In genomic region chr1:173475564-173476196, GRCh38 we compare ENCODE assay signal across 8 cellular contexts. TPM values are rescaled to one million over a fixed set of nuclear protein-coding genes. Genes with fewer than 3 reads are reported as not detected.
DNase-seq lines count a peak whose midpoint lies in the region; ATAC-seq and TF ChIP-seq lines count a peak whose summit lies in the region.

No MANE protein-coding gene starts in this region.

- H3K27ac Mint-ChIP-seq in HFFc6: peak overlapping the region; percentile 98
- peak overlapping the region; percentile 49 for H3K27ac Mint-ChIP-seq in activated T-cell treated with anti-CD3 and anti-CD28 coated beads, Interleukin-2, amount 50 U/mL, for 72 hours
- H3K27ac Mint-ChIP-seq in glutamatergic neuron (ENCODE audit: unreplicated experiment): no peak overlapping the region

- peak overlapping the region; percentile 85 for H3K4me3 Mint-ChIP-seq in HFFc6
- peak overlapping the region; percentile 81 to 88 for H3K4me3 Mint-ChIP-seq in activated T-cell treated with anti-CD3 and anti-CD28 coated beads, Interleukin-2, amount 50 U/mL, for 72 hours
- peak overlapping the region; percentile 88 for H3K4me3 Mint-ChIP-seq in glutamatergic neuron (ENCODE audit: unreplicated experiment)

- H3K4me3 ChIP-seq in skeletal muscle satellite cell (ENCODE audit: low read length): peak overlapping the region; percentile 88

- peak overlapping the region; percentile 86 for H3K9ac ChIP-seq in skeletal muscle satellite cell (ENCODE audit: low read depth, low read length)

- peaks cover 42% of the 10 kb centered on the region for H3K36me3 Mint-ChIP-seq in HFFc6 (ENCODE audit: low read depth)
- peaks cover 11 to 15% of the 10 kb centered on the region in 2 donors for H3K36me3 Mint-ChIP-seq in activated T-cell treated with anti-CD3 and anti-CD28 coated beads, Interleukin-2, amount 50 U/mL, for 72 hours (ENCODE audit: insufficient read depth in 2 of 2)
- H3K36me3 Mint-ChIP-seq in glutamatergic neuron (ENCODE audit: unreplicated experiment): peaks cover 7% of the 10 kb centered on the region

- peaks cover 55% of the 10 kb centered on the region for H3K4me1 ChIP-seq in skeletal muscle satellite cell (ENCODE audit: control insufficient read depth, insufficient read depth, low read length)

- no peaks in the 10 kb centered on the region for H3K9me3 ChIP-seq in skeletal muscle satellite cell (replicated peaks; ENCODE audit: low read length)

- ATAC-seq in activated T-cell treated with anti-CD3 and anti-CD28 coated beads, Interleukin-2, amount 50 U/mL, for 72 hours (replicated peaks in 1 of 2): peak; percentile 31 to 48
- ATAC-seq in HG02852 (IDR thresholded peaks at IDR 0.05; ENCODE audit: unreplicated experiment): no peak
- ATAC-seq in GM21576 (IDR thresholded peaks at IDR 0.05; ENCODE audit: unreplicated experiment): no peak
- no peak for ATAC-seq in HG03175 (IDR thresholded peaks at IDR 0.05; ENCODE audit: unreplicated experiment)

- H3K4me2 ChIP-seq in skeletal muscle satellite cell (ENCODE audit: low read length): peak overlapping the region; percentile 96

- TF ChIP-seq CTCF in HFFc6 (IDR thresholded peaks at IDR 0.05): no peak
- TF ChIP-seq CTCF in glutamatergic neuron (IDR thresholded peaks at IDR 0.05; ENCODE audit: partially characterized antibody, unreplicated experiment): no peak

- H3K27me3 ChIP-seq in skeletal muscle satellite cell (ENCODE audit: control insufficient read depth, insufficient read depth, low read length): no peaks in the 10 kb centered on the region

- H3K4me1 Mint-ChIP-seq in HFFc6 (ENCODE audit: low read depth) (peaks cover 52% of the 10 kb centered on the region), glutamatergic neuron (ENCODE audit: low read depth, unreplicated experiment) (peaks cover 5% of the 10 kb centered on the region)
- H3K4me1 Mint-ChIP-seq in activated T-cell treated with anti-CD3 and anti-CD28 coated beads, Interleukin-2, amount 50 U/mL, for 72 hours (ENCODE audit: low read depth): peaks cover 58% of the 10 kb centered on the region

- H3K27me3 Mint-ChIP-seq in HFFc6 (ENCODE audit: insufficient read depth) (peaks cover 5% of the 10 kb centered on the region), glutamatergic neuron (ENCODE audit: unreplicated experiment) (peaks cover 2% of the 10 kb centered on the region)
- H3K27me3 Mint-ChIP-seq in activated T-cell treated with anti-CD3 and anti-CD28 coated beads, Interleukin-2, amount 50 U/mL, for 72 hours (ENCODE audit: low read depth): no peaks in the 10 kb centered on the region

- DNase-seq in AG20443 (ENCODE audit: low spot score) (peak; percentile 49), HFFc6 (peak; percentile 71), glutamatergic neuron (no peak)
- peak; percentile 42 to 49 for DNase-seq in activated T-cell treated with anti-CD3 and anti-CD28 coated beads, Interleukin-2, amount 50 U/mL, for 72 hours

- H3K36me3 ChIP-seq in skeletal muscle satellite cell (ENCODE audit: insufficient read depth, low read length): peaks cover 10% of the 10 kb centered on the region

- H3K9me3 Mint-ChIP-seq in HFFc6 (peaks cover 11% of the 10 kb centered on the region), glutamatergic neuron (ENCODE audit: unreplicated experiment) (peaks cover 4% of the 10 kb centered on the region)
- H3K9me3 Mint-ChIP-seq in activated T-cell treated with anti-CD3 and anti-CD28 coated beads, Interleukin-2, amount 50 U/mL, for 72 hours: peaks cover 2 to 5% of the 10 kb centered on the region in 2 donors

RNA-seq across cellular contexts. Expression of gene PRDX6, which starts 1.5 kb away (rescaled TPM):
- 1,000 to 10,000 TPM in 2 of 6 experiments, 100 to 1,000 TPM in 4; 527 to 1,396 (median 553) TPM for total RNA-seq in HFFc6 (2021; fragmentation: NEBNext Ultra II Directional; extraction: Animal tissue kit (Norgen Biotek cat#: 25700))
- total RNA-seq in activated T-cell treated with anti-CD3 and anti-CD28 coated beads, Interleukin-2, amount 50 U/mL, for 72 hours: 100 to 1,000 TPM; 136 to 147 TPM
- 29.3 TPM for total RNA-seq in glutamatergic neuron (ENCODE audit: unreplicated experiment)
- 231 and 249 TPM in 2 replicates for total RNA-seq in skeletal muscle satellite cell (2012; rRNA removed)

Comparison
In these comparisons a context has a peak if more than half of its experiments do, and no peak if none do; other contexts are left out.
1. ATAC-seq: peak in activated T-cell treated with anti-CD3 and anti-CD28 coated beads, Interleukin-2, amount 50 U/mL, for 72 hours (2 of 2); none in HG02852 (single experiment), GM21576 (single experiment) and HG03175 (single experiment).
2. Peak in every context shown above with its lines, with median percentiles within 50 percentile points of each other: H3K4me3 Mint-ChIP-seq.